9 cellular contexts compared by ENCODE assay signal in genomic region chr4:121822047-121822446, GRCh38. TPM values are rescaled to one million over a fixed set of nuclear protein-coding genes. Genes with fewer than 3 reads are reported as not detected.
DNase-seq lines count a peak whose midpoint lies in the region; ATAC-seq and TF ChIP-seq lines count a peak whose summit lies in the region.
"Had no signal": no experiment of that assay in that cellular context is flagged by ENCODE, and none has a peak within 500 bp of the region (broad histone marks: within the 10 kb centered on the region; RNA-seq: fewer than 3 reads in every experiment).

No MANE protein-coding gene starts in this region.

- no peak overlapping the region for H2AFZ ChIP-seq in fibroblast of lung (ENCODE audit: low read length)

- no peaks in the 10 kb centered on the region for H3K4me1 ChIP-seq in fibroblast of lung (ENCODE audit: control insufficient read depth, extremely low read depth, insufficient read depth, low read length)

- H3K27ac Mint-ChIP-seq in stimulated activated naive CD8-positive, alpha-beta T cell treated with anti-CD3 and anti-CD28 coated beads, Interleukin-15, Interleukin-2, amounts not matched to agents 100 ng/mL and 50 ng/mL, for 24 hours: no peak overlapping the region
- H3K27ac Mint-ChIP-seq in T-helper 17 cell: peak overlapping the region; percentile 90
- peak overlapping the region; percentile 82 for H3K27ac Mint-ChIP-seq in type B pancreatic cell

- H3K36me3 ChIP-seq in fibroblast of lung (ENCODE audit: control insufficient read depth, insufficient read depth, low read length): no peaks in the 10 kb centered on the region

- H3K4me1 Mint-ChIP-seq in stimulated activated naive CD8-positive, alpha-beta T cell treated with anti-CD3 and anti-CD28 coated beads, Interleukin-15, Interleukin-2, amounts not matched to agents 100 ng/mL and 50 ng/mL, for 24 hours (ENCODE audit: low read depth): peaks cover 31% of the 10 kb centered on the region
- H3K4me1 Mint-ChIP-seq in T-helper 17 cell (peaks cover 22% of the 10 kb centered on the region), type B pancreatic cell (ENCODE audit: unreplicated experiment) (peaks cover 15% of the 10 kb centered on the region)

- no peaks in the 10 kb centered on the region for H4K20me1 ChIP-seq in fibroblast of lung (ENCODE audit: control insufficient read depth, extremely low read depth, insufficient read depth, low read length)

- DNase-seq in stimulated activated naive CD8-positive, alpha-beta T cell treated with anti-CD3 and anti-CD28 coated beads, Interleukin-15, Interleukin-2, amounts not matched to agents 100 U/mL and 50 U/mL, for 24 hours: no peak
- no peak for DNase-seq in T-helper 17 cell
- DNase-seq in fibroblast of lung (ENCODE audit: low read depth in 2 of 2): no peak
- no peak for DNase-seq in type B pancreatic cell (ENCODE audit: extremely low spot score, unreplicated experiment)
- DNase-seq in NCI-H774 (lab: John Stamatoyannopoulos, UW): no peak
- no peak for DNase-seq in NCI-H82 (lab: John Stamatoyannopoulos, UW)
- DNase-seq: heart right ventricle had no signal

- H3K9me3 ChIP-seq in T-helper 17 cell (ENCODE audit: control insufficient read depth, low read length, poor library complexity, severe bottlenecking): no peaks in the 10 kb centered on the region
- H3K9me3 ChIP-seq in fibroblast of lung (ENCODE audit: control insufficient read depth, insufficient read depth, low read depth, low read length): no peaks in the 10 kb centered on the region
- H3K9me3 ChIP-seq: heart right ventricle had no signal

- peaks cover 48% of the 10 kb centered on the region for H3K79me2 ChIP-seq in fibroblast of lung (ENCODE audit: control insufficient read depth, insufficient read depth, low read length)

- H3K4me3 Mint-ChIP-seq in stimulated activated naive CD8-positive, alpha-beta T cell treated with anti-CD3 and anti-CD28 coated beads, Interleukin-15, Interleukin-2, amounts not matched to agents 100 ng/mL and 50 ng/mL, for 24 hours: peak overlapping the region; percentile 98
- H3K4me3 Mint-ChIP-seq in T-helper 17 cell (peak overlapping the region; percentile 92), type B pancreatic cell (peak overlapping the region; percentile 91)

- peak overlapping the region; percentile 55 to 90 (median 78) for H3K4me3 ChIP-seq in fibroblast of lung (replicated peaks in 1 of 4; ENCODE audit: control extremely low read depth in 1 of 4, insufficient read depth in 1 of 4, low read depth in 3 of 4, low read length in 4 of 4)

- H3K27me3 ChIP-seq in fibroblast of lung (ENCODE audit: control insufficient read depth, insufficient read depth, low read length): no peaks in the 10 kb centered on the region
- H3K27me3 ChIP-seq: heart right ventricle had no signal

- H3K4me2 ChIP-seq in fibroblast of lung (ENCODE audit: extremely low read depth, insufficient read depth, low read length): peak overlapping the region; percentile 53

- H3K36me3 Mint-ChIP-seq in stimulated activated naive CD8-positive, alpha-beta T cell treated with anti-CD3 and anti-CD28 coated beads, Interleukin-15, Interleukin-2, amounts not matched to agents 100 ng/mL and 50 ng/mL, for 24 hours (ENCODE audit: low read depth): peaks cover 55% of the 10 kb centered on the region
- peaks cover 2% of the 10 kb centered on the region for H3K36me3 Mint-ChIP-seq in T-helper 17 cell (ENCODE audit: low read depth)
- H3K36me3 Mint-ChIP-seq in type B pancreatic cell: peaks cover 10% of the 10 kb centered on the region

- H3K9ac ChIP-seq in fibroblast of lung (ENCODE audit: insufficient read depth, low read length): no peak overlapping the region

- TF ChIP-seq CTCF in fibroblast of lung (conservative IDR thresholded peaks at IDR 0.05 in 1 of 2, IDR thresholded peaks at IDR 0.05 in 1 of 2; ENCODE audit: low read depth in 1 of 2, low read length in 2 of 2) (no peak), type B pancreatic cell (conservative IDR thresholded peaks at IDR 0.05) (no peak)

- ATAC-seq in stimulated activated naive CD8-positive, alpha-beta T cell treated with anti-CD3 and anti-CD28 coated beads, Interleukin-15, Interleukin-2, amounts not matched to agents 100 U/mL and 50 U/mL, for 24 hours: no peak
- ATAC-seq in T-helper 17 cell (no peak), GM19023 (IDR thresholded peaks at IDR 0.05; ENCODE audit: unreplicated experiment) (no peak)
- ATAC-seq: heart right ventricle had no signal

- H3K9me3 Mint-ChIP-seq in stimulated activated naive CD8-positive, alpha-beta T cell treated with anti-CD3 and anti-CD28 coated beads, Interleukin-15, Interleukin-2, amounts not matched to agents 100 ng/mL and 50 ng/mL, for 24 hours: no peaks in the 10 kb centered on the region
- H3K9me3 Mint-ChIP-seq in type B pancreatic cell: no peaks in the 10 kb centered on the region

- H3K27ac ChIP-seq in fibroblast of lung (ENCODE audit: insufficient read depth, low read length): no peak overlapping the region

- no peaks in the 10 kb centered on the region for H3K27me3 Mint-ChIP-seq in stimulated activated naive CD8-positive, alpha-beta T cell treated with anti-CD3 and anti-CD28 coated beads, Interleukin-15, Interleukin-2, amounts not matched to agents 100 ng/mL and 50 ng/mL, for 24 hours
- H3K27me3 Mint-ChIP-seq in T-helper 17 cell: no peaks in the 10 kb centered on the region
- H3K27me3 Mint-ChIP-seq in type B pancreatic cell: no peaks in the 10 kb centered on the region

RNA-seq across cellular contexts. Expression of gene CCNA2, which starts 1.6 kb away (rescaled TPM):
- under 1 TPM; 0.25 to 0.57 TPM for total RNA-seq in T-helper 17 cell
- total RNA-seq in fibroblast of lung: 1.3 and 12.6 TPM in 2 replicates
- polyA plus RNA-seq in fibroblast of lung: 14.9 and 45.0 TPM in 2 replicates
- polyA plus RNA-seq in fibroblast of lung (2012): 9.6 and 33.0 TPM in 2 replicates
- polyA minus RNA-seq in fibroblast of lung (ENCODE audit: low replicate concordance): 0.39 and 8.5 TPM in 2 replicates
- total RNA-seq in type B pancreatic cell (ENCODE audit: low replicate concordance): 22.6 and 48.1 TPM in 2 replicates

RNA-seq across cellular contexts. Expression of gene EXOSC9, which starts 20.9 kb away (rescaled TPM):
- total RNA-seq in T-helper 17 cell (10 to 100 TPM; 57.6 to 58.8 TPM), fibroblast of lung (15.5 and 16.2 TPM in 2 replicates), type B pancreatic cell (ENCODE audit: low replicate concordance) (20.9 and 38.4 TPM in 2 replicates)
- polyA plus RNA-seq in fibroblast of lung: 33.8 and 41.5 TPM in 2 replicates
- 20.7 and 31.7 TPM in 2 replicates for polyA plus RNA-seq in fibroblast of lung (2012)
- polyA minus RNA-seq in fibroblast of lung (ENCODE audit: low replicate concordance): 2.2 and 20.6 TPM in 2 replicates

RNA-seq across cellular contexts. Expression of gene BBS7, which starts 48.2 kb away (rescaled TPM):
- 1 to 10 TPM; 5.1 to 5.6 TPM for total RNA-seq in T-helper 17 cell
- 21.3 and 22.5 TPM in 2 replicates for total RNA-seq in fibroblast of lung
- polyA plus RNA-seq in fibroblast of lung: 22.7 and 24.4 TPM in 2 replicates
- polyA plus RNA-seq in fibroblast of lung (2012): 18.9 and 22.4 TPM in 2 replicates
- 0.47 and 3.8 TPM in 2 replicates for polyA minus RNA-seq in fibroblast of lung (ENCODE audit: low replicate concordance)
- total RNA-seq in type B pancreatic cell (ENCODE audit: low replicate concordance): 19.0 and 26.0 TPM in 2 replicates

RNA-seq across cellular contexts. Expression of gene SMIM43, which starts 57.1 kb away (rescaled TPM):
- total RNA-seq in T-helper 17 cell: not detected
- total RNA-seq in fibroblast of lung: 0.26 and 0.83 TPM in 2 replicates
- 1.8 and 2.5 TPM in 2 replicates for polyA plus RNA-seq in fibroblast of lung
- polyA plus RNA-seq in fibroblast of lung (2012): 0.83 and 0.94 TPM in 2 replicates
- polyA minus RNA-seq in fibroblast of lung (ENCODE audit: low replicate concordance): 1.7 TPM in 1 of 2 replicates, not detected in the other
- total RNA-seq in type B pancreatic cell (ENCODE audit: low replicate concordance): 0.60 and 1.4 TPM in 2 replicates
